In genomic region chr3:49093853-49094767, GRCh38 we compare ENCODE assay signal across 8 cellular contexts. TPM values are rescaled to one million over a fixed set of nuclear protein-coding genes. Genes with fewer than 3 reads are reported as not detected.
DNase-seq lines count a peak whose midpoint lies in the region; ATAC-seq, FAIRE-seq and TF ChIP-seq lines count a peak whose summit lies in the region.

TSS of gene QRICH1 (minus strand) at chr3:49094071. CDS start at chr3:49077017, 17,054 bp downstream.

- BruUV-seq in Calu3 (replicated peaks; lab: Mats Ljungman, UMichigan): no TSS peak

- no peak for TF ChIP-seq EP300 in H1 (IDR thresholded peaks at IDR 0.05; ENCODE audit: borderline replicate concordance in 1 of 2, low read depth in 2 of 2, low read length in 2 of 2)

- H3K27me3 ChIP-seq in H1 (replicated peaks in 1 of 4; ENCODE audit: control insufficient read depth in 3 of 4, extremely low read depth in 1 of 4, insufficient read depth in 3 of 4, low read length in 3 of 4) (no peaks in the 10 kb centered on the region), mesendoderm (ENCODE audit: insufficient read depth, low read length, poor library complexity) (no peaks in the 10 kb centered on the region)

- TF ChIP-seq CTCF in Calu3 (IDR thresholded peaks at IDR 0.05; ENCODE audit: unreplicated experiment): no peak
- peak; percentile 61 to 78 (median 65) for TF ChIP-seq CTCF in H1 (IDR thresholded peaks at IDR 0.05; ENCODE audit: control extremely low read depth in 1 of 3, insufficient read depth in 1 of 3, low read depth in 1 of 3, low read length in 3 of 3)

- H3K4me3 ChIP-seq in H1 (ENCODE audit: extremely low read depth in 1 of 4, insufficient read depth in 2 of 4, low read depth in 3 of 4, low read length in 4 of 4) (peak within 1 kb of the TSS; percentile 80 to 99 (median 89)), mesendoderm (ENCODE audit: low read length) (peak within 1 kb of the TSS; percentile 89)

- CTCF ChIA-PET in Calu3 (lab: Charles Lee): interaction anchor here (1.2 to 2.0 kb wide), 11 partner anchors 10 to 355 kb away, joined by 3 to 12 read pairs (median 4); partner anchors contain the start of genes KLHDC8B, LAMB2, NDUFAF3 and QARS1
- CTCF ChIA-PET in H1 (lab: Charles Lee; ENCODE audit: partially characterized antibody): interaction anchor here (0.6 to 4.3 kb wide), 18 partner anchors 10 to 109 kb away, joined by 3 to 34 read pairs (median 4); partner anchors contain the start of genes NDUFAF3 and QARS1

- H2BK120ac ChIP-seq in H1 (replicated peaks; ENCODE audit: low read depth, low read length): no peak within 1 kb of the TSS
- peak within 1 kb of the TSS; percentile 63 for H2BK120ac ChIP-seq in mesendoderm (ENCODE audit: low read depth, low read length)

- TF ChIP-seq RAD21 in H1 (IDR thresholded peaks at IDR 0.05 in 1 of 2, conservative IDR thresholded peaks at IDR 0.05 in 1 of 2; ENCODE audit: low read depth in 2 of 2, low read length in 2 of 2): peak; percentile 47 to 59; a peak in 3 of 4 replicates

- H3K36me3 ChIP-seq in H1 (ENCODE audit: control insufficient read depth in 2 of 4, insufficient read depth in 4 of 4, low read length in 3 of 4) (peaks cover 10 to 27% (median 20%) of the 10 kb centered on the region in 4 experiments; a peak in 7 of 8 replicates), mesendoderm (ENCODE audit: control insufficient read depth, insufficient read depth, low read length) (peaks cover 7% of the 10 kb centered on the region)

- peak within 1 kb of the TSS; percentile 86 for H2BK5ac ChIP-seq in H1 (ENCODE audit: low read depth, low read length)
- peak within 1 kb of the TSS; percentile 16 for H2BK5ac ChIP-seq in mesendoderm (ENCODE audit: low read length)

- H3K23ac ChIP-seq in H1 (ENCODE audit: insufficient read length) (no peak within 1 kb of the TSS), mesendoderm (ENCODE audit: low read length) (peak within 1 kb of the TSS; percentile 11)

- peaks cover 2 to 4% of the 10 kb centered on the region in 2 experiments for H4K20me1 ChIP-seq in H1 (replicated peaks in 1 of 2; ENCODE audit: control insufficient read depth in 1 of 2, insufficient read depth in 2 of 2, low read length in 2 of 2)

- H4K91ac ChIP-seq in H1 (replicated peaks; ENCODE audit: insufficient read length, low read length): peak within 1 kb of the TSS; percentile 91

- H3K9ac ChIP-seq in H1 (replicated peaks in 1 of 4; ENCODE audit: extremely low read depth in 1 of 4, low read depth in 3 of 4, low read length in 3 of 4) (peak within 1 kb of the TSS; percentile 92 to 100 (median 94)), mesendoderm (ENCODE audit: low read length) (peak within 1 kb of the TSS; percentile 82)

- intact Hi-C loops in Calu3 (cut with micrococcal nuclease; ENCODE audit: unreplicated experiment): no loop called here

- H3K56ac ChIP-seq in H1 (replicated peaks; ENCODE audit: insufficient read length, low read depth, low read length) (peak within 1 kb of the TSS; percentile 90), mesendoderm (ENCODE audit: low read length) (peak within 1 kb of the TSS; percentile 95)

- H3K36me3 Mint-ChIP-seq in Calu3 (ENCODE audit: insufficient read depth, unreplicated experiment): peaks cover 60% of the 10 kb centered on the region

- H3K4me3 Mint-ChIP-seq in Calu3 (ENCODE audit: low read depth, unreplicated experiment): peak within 1 kb of the TSS; percentile 95

- WGBS in H1 (ENCODE audit: extremely low coverage in 1 of 2, insufficient coverage in 1 of 2, insufficient read length in 1 of 2, insufficient replicate concordance in 2 of 2, low coverage in 1 of 2, low lambda C conversion rate in 2 of 2, missing lambda C conversion rate in 1 of 2), 2 experiments: 2% methylated on average over 57 of the region's 65 CpGs; no CpG with 5 or more reads in 1 of the 2 experiments
- WGBS in mesendoderm (ENCODE audit: extremely low coverage, insufficient coverage, low lambda C conversion rate): no CpG with 5 or more reads among the region's 65 CpGs

- peak within 1 kb of the TSS; percentile 79 to 89 for H3K4me2 ChIP-seq in H1 (ENCODE audit: insufficient read depth in 1 of 2, low read depth in 2 of 2, low read length in 2 of 2)
- H3K4me2 ChIP-seq in mesendoderm (ENCODE audit: low read length): peak within 1 kb of the TSS; percentile 83

- no peaks in the 10 kb centered on the region for H3K9me3 ChIP-seq in H1 (ENCODE audit: insufficient read depth in 2 of 2, low read depth in 1 of 2, low read length in 1 of 2)

- peak; percentile 45 for FAIRE-seq in H1 (lab: Jason Lieb, UNC)

- peak within 1 kb of the TSS; percentile 100 for H4K8ac ChIP-seq in H1 (ENCODE audit: extremely low read depth, insufficient read depth, low read length)
- peak within 1 kb of the TSS; percentile 100 for H4K8ac ChIP-seq in mesendoderm (ENCODE audit: low read depth, low read length)

- no peaks in the 10 kb centered on the region for H3K27me3 Mint-ChIP-seq in Calu3 (ENCODE audit: unreplicated experiment)

- POLR2A ChIA-PET in H1 (lab: Charles Lee; ENCODE audit: partially characterized antibody): interaction anchor here (0.6 to 27.9 kb wide), 47 partner anchors 8 to 535 kb away, joined by 3 to 508 read pairs (median 4); partner anchors contain the start of genes C3orf62, CELSR3, DAG1 and DALRD3

- no peak within 1 kb of the TSS for H2BK12ac ChIP-seq in H1 (ENCODE audit: low read depth, low read length)

- peak within 1 kb of the TSS; percentile 99 for H3K27ac Mint-ChIP-seq in Calu3 (ENCODE audit: unreplicated experiment)

- peak within 1 kb of the TSS; percentile 43 for H3K14ac ChIP-seq in H1 (ENCODE audit: insufficient read length)

- H3K79me1 ChIP-seq in H1 (ENCODE audit: low read depth, low read length): no peaks in the 10 kb centered on the region; the same call in 1 of the 2 replicates
- no peaks in the 10 kb centered on the region for H3K79me1 ChIP-seq in mesendoderm (ENCODE audit: low read length)

- TF ChIP-seq POLR2A in H1 (IDR thresholded peaks at IDR 0.05; ENCODE audit: control extremely low read depth in 1 of 2, low read depth in 2 of 2, low read length in 2 of 2): peak; percentile 87 to 89

- H2AFZ ChIP-seq in H1 (ENCODE audit: low read length): peak within 1 kb of the TSS; percentile 16; the same call in 1 of the 2 replicates

- no peaks in the 10 kb centered on the region for H3K4me1 Mint-ChIP-seq in Calu3 (ENCODE audit: low read depth, unreplicated experiment)

- H2AK5ac ChIP-seq in H1 (ENCODE audit: low read depth, low read length): 0 out of 2 replicates have a peak within 1 kb of the TSS, but pooled peaks have one; percentile 4
- peak within 1 kb of the TSS; percentile 0 for H2AK5ac ChIP-seq in mesendoderm (ENCODE audit: low read length)

- H3K9me3 Mint-ChIP-seq in Calu3 (ENCODE audit: low read depth, unreplicated experiment): no peaks in the 10 kb centered on the region

- peak within 1 kb of the TSS; percentile 88 for H3K18ac ChIP-seq in H1 (ENCODE audit: extremely low read depth, low read length)
- peak within 1 kb of the TSS; percentile 95 for H3K18ac ChIP-seq in mesendoderm (ENCODE audit: low read length)

- ATAC-seq in GM21381 (IDR thresholded peaks at IDR 0.05; ENCODE audit: unreplicated experiment): peak; percentile 71

- H3K4me1 ChIP-seq in H1 (replicated peaks in 1 of 4; ENCODE audit: control insufficient read depth in 3 of 4, insufficient read depth in 4 of 4, low read length in 3 of 4) (no peaks in the 10 kb centered on the region; a peak in 1 of 7 replicates), mesendoderm (ENCODE audit: control insufficient read depth, low read depth, low read length) (no peaks in the 10 kb centered on the region)

- H2BK20ac ChIP-seq in H1 (ENCODE audit: low read length): no peak within 1 kb of the TSS

- H2BK15ac ChIP-seq in H1 (ENCODE audit: low read length) (no peak within 1 kb of the TSS; the same call in 1 of the 2 replicates), mesendoderm (replicated peaks; ENCODE audit: low read depth) (no peak within 1 kb of the TSS)

- H3K23me2 ChIP-seq in H1 (ENCODE audit: low read depth, low read length): peaks cover 9% of the 10 kb centered on the region

- H4K5ac ChIP-seq in H1 (ENCODE audit: insufficient read length, low read depth, low read length): peak within 1 kb of the TSS; percentile 86
- no peak within 1 kb of the TSS for H4K5ac ChIP-seq in mesendoderm (ENCODE audit: low read length)

- H3K4ac ChIP-seq in H1 (replicated peaks; ENCODE audit: insufficient read length, low read depth, low read length) (peak within 1 kb of the TSS; percentile 57), mesendoderm (ENCODE audit: low read depth, low read length) (peak within 1 kb of the TSS; percentile 87)

- H3K27ac ChIP-seq in H1 (ENCODE audit: low read depth, low read length) (peak within 1 kb of the TSS; percentile 88), mesendoderm (ENCODE audit: low read depth, low read length) (peak within 1 kb of the TSS; percentile 99)

- H3K79me2 ChIP-seq in H1 (ENCODE audit: control insufficient read depth in 1 of 2, insufficient read depth in 2 of 2, low read length in 2 of 2) (peaks cover 21 to 41% of the 10 kb centered on the region in 2 experiments), mesendoderm (ENCODE audit: control insufficient read depth, insufficient read depth, low read length) (peaks cover 40% of the 10 kb centered on the region)

- DNase-seq in Calu3 (peak; percentile 96), HUDEP-2 (lab: John Stamatoyannopoulos, UW; ENCODE audit: unreplicated experiment in 76 of 76) (peak; percentile 76 to 100 (median 97)), NOMO-1 treated with dmso at 0.1 percent for 144 hours (lab: John Stamatoyannopoulos, UW; ENCODE audit: unreplicated experiment) (peak; percentile 97), H1 (ENCODE audit: low read depth in 1 of 2, low spot score in 2 of 2) (peak; percentile 91 to 96), mesendoderm (peak; percentile 99)
- peak; percentile 88 to 93 (median 89) for DNase-seq in activated CD8-positive, alpha-beta memory T cell treated with anti-CD3 and anti-CD28 coated beads for 48 hours (ENCODE audit: low read depth in 2 of 3, low spot score in 2 of 3)
- peak; percentile 88 for DNase-seq in stimulated activated CD8-positive, alpha-beta memory T cell treated with anti-CD3 and anti-CD28 coated beads, Interleukin-15, amount 100 ng/mL, for 1 hour (ENCODE audit: low read depth)

TF ChIP-seq in H1, 55 proteins besides CTCF, POLR2A, EP300 and RAD21 (continues in another document):
- TF ChIP-seq SP1 (IDR thresholded peaks at IDR 0.05; ENCODE audit: low read depth, low read length): peak; percentile 63
- no peak for TF ChIP-seq SUZ12 (IDR thresholded peaks at IDR 0.05; ENCODE audit: low read length)
- no peak for TF ChIP-seq CEBPB (IDR thresholded peaks at IDR 0.05; ENCODE audit: low read depth, low read length)

RNA-seq across cellular contexts. Expression of gene QRICH1, which starts in this region (rescaled TPM):
- 97.8 and 107 TPM in 2 replicates for total RNA-seq in Calu3 (2022)
- 123 and 142 TPM in 2 replicates for total RNA-seq in H1 (2021; fragmentation: NEBNext Ultra II Directional; extraction: Animal tissue kit (Norgen Biotek cat#: 25700))
- polyA plus RNA-seq in H1 (2011; rRNA removed): 128 and 136 TPM in 2 replicates
- 124 TPM for polyA plus RNA-seq in H1 (2011; cell fraction: cytosol; rRNA removed)
- 257 TPM for polyA plus RNA-seq in H1 (2011; cell fraction: nucleus; rRNA removed)
- polyA plus RNA-seq in H1 (2012, experiment 1 of 2): 65.7 to 83.2 TPM (median 72.1 TPM) in 4 replicates
- 21.2 TPM for polyA plus RNA-seq in H1 (2012, experiment 2 of 2)
- 103 TPM for polyA plus RNA-seq in H1 (2013, experiment 1 of 2)
- polyA plus RNA-seq in H1 (2013, experiment 2 of 2): 95.8 TPM
- 197 and 290 TPM in 2 replicates for polyA minus RNA-seq in H1 (2011; rRNA and poly(A)+ RNA removed)
- 113 TPM for polyA minus RNA-seq in H1 (2011; cell fraction: cytosol; rRNA and poly(A)+ RNA removed)
- 104 TPM for polyA minus RNA-seq in H1 (2011; cell fraction: nucleus; rRNA and poly(A)+ RNA removed)
- polyA plus RNA-seq in mesendoderm (2013, experiment 1 of 2): 123 TPM
- polyA plus RNA-seq in mesendoderm (2013, experiment 2 of 2): 126 TPM

Comparison
In these comparisons a context has a peak if more than half of its experiments do, and no peak if none do; other contexts are left out.
1. Peak in every context shown above with its lines: DNase-seq, ATAC-seq, H3K4me3 ChIP-seq and H3K27ac ChIP-seq.